Comparison of ENCODE assay signal across 19 cellular contexts in the genomic region with DNA sequence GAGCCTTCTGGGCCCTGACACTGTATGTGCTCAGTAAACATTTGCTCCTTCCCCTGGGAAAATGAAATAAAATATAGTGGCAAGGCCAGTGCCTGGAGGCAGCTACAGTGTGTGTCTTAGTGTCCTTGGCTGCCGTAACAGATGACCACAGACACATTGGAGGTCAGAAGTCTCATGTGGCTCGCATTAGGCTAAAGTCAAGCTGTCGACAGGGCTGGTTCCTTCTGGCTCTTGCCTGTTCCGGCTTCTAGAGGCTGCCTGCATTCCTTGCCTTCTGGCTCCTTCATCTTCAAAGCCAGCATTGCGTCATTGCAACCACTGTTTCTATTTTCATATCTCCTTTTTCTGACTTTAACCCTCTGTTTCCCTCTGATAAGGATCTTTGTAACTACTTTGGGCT.
DNase-seq lines count a peak whose midpoint lies in the region; ATAC-seq, FAIRE-seq and TF ChIP-seq lines count a peak whose summit lies in the region.
"Had no signal": no experiment of that assay in that cellular context is flagged by ENCODE, and none has a peak within 500 bp of the region (broad histone marks: within the 10 kb centered on the region; RNA-seq: fewer than 3 reads in every experiment).

No MANE protein-coding gene starts in this region.

- ATAC-seq in HG03280 (IDR thresholded peaks at IDR 0.05; ENCODE audit: unreplicated experiment), result no peak
- ATAC-seq: esophagus mucosa, right cardiac atrium, WTC11 had no signal

- H3K9me3 ChIP-seq in WERI-Rb-1 (ENCODE audit: severe bottlenecking) (no peaks in the 10 kb centered on the region), small intestine (ENCODE audit: control insufficient read depth, low read depth) (no peaks in the 10 kb centered on the region)

- DNase-seq in AG10803 (ENCODE audit: low read depth) (peak; percentile 95), WERI-Rb-1 (peak; percentile 77), foreskin fibroblast (peak; percentile 98), CD1c-positive myeloid dendritic cell (ENCODE audit: extremely low spot score) (no peak), small intestine (no peak)
- DNase-seq in Jurkat, Clone E6-1 (ENCODE audit: low read depth, low spot score), result peak; percentile 6
- no peak for DNase-seq in activated effector memory CD4-positive, alpha-beta T cell treated with Interleukin-2 at 50 U/mL for 16 hours
- DNase-seq: activated CD8-positive, alpha-beta memory T cell treated with anti-CD3 and anti-CD28 coated beads for 24 hours; anterior cingulate cortex; dermis blood vessel endothelial cell; DMS153; NCI-H1417 treated with DMSO at 0.1 percent for 48 hours; NCI-H446; OCI-M1; right cardiac atrium had no signal

- WGBS in small intestine, 3 donors, result 72 to 91% (median 87%) methylated on average over 5 of the region's 5 CpGs

- H3K36me3 ChIP-seq in WERI-Rb-1 (no peaks in the 10 kb centered on the region), small intestine (ENCODE audit: control insufficient read depth in 2 of 2, insufficient read depth in 2 of 2, low read length in 2 of 2) (peaks cover 0 to 2% of the 10 kb centered on the region in 2 donors)

- H3K27me3 ChIP-seq in WERI-Rb-1 (ENCODE audit: insufficient read depth, low read depth, severe bottlenecking), result no peaks in the 10 kb centered on the region
- H3K27me3 ChIP-seq in small intestine (ENCODE audit: control insufficient read depth in 2 of 2, insufficient read depth in 2 of 2, low read length in 2 of 2), result no peaks in the 10 kb centered on the region

- H3K27ac ChIP-seq in WERI-Rb-1, result no peak overlapping the region
- H3K27ac ChIP-seq in small intestine (ENCODE audit: low read depth in 1 of 2, low read length in 1 of 2), result no peak overlapping the region

- no peak overlapping the region for H3K4me3 ChIP-seq in AG10803 (ENCODE audit: low read length)
- H3K4me3 ChIP-seq in Jurkat, Clone E6-1 (ENCODE audit: low read length), result no peak overlapping the region
- H3K4me3 ChIP-seq in WERI-Rb-1 (ENCODE audit: low read depth, low read length), result no peak overlapping the region
- no peak overlapping the region for H3K4me3 ChIP-seq in foreskin fibroblast (ENCODE audit: low read depth in 1 of 2, low read length in 2 of 2)
- no peak overlapping the region for H3K4me3 ChIP-seq in small intestine (ENCODE audit: low read depth in 1 of 2, low read length in 2 of 2)
- H3K4me3 ChIP-seq: lung had no signal

- FAIRE-seq in small intestine (lab: Jason Lieb, UNC), result no peak

- TF ChIP-seq CTCF in AG10803 (conservative IDR thresholded peaks at IDR 0.05; ENCODE audit: low read length) (no peak), WERI-Rb-1 (IDR thresholded peaks at IDR 0.05; ENCODE audit: low read depth, low read length) (no peak), foreskin fibroblast (IDR thresholded peaks at IDR 0.05; ENCODE audit: low read depth, low read length) (no peak)

- no peaks in the 10 kb centered on the region for H3K4me1 ChIP-seq in small intestine (ENCODE audit: control insufficient read depth in 2 of 2, insufficient read depth in 1 of 2, low read depth in 1 of 2, low read length in 1 of 2)

Comparison
In these comparisons a context has a peak if more than half of its experiments do, and no peak if none do; other contexts are left out.
1. DNase-seq: peak in AG10803 (single experiment), Jurkat, Clone E6-1 (single experiment), WERI-Rb-1 (single experiment) and foreskin fibroblast (2 of 2); none in CD1c-positive myeloid dendritic cell (single experiment), activated effector memory CD4-positive, alpha-beta T cell treated with Interleukin-2 at 50 U/mL for 16 hours (single experiment) and small intestine (single experiment).